ENCODE assay signal across 8 cellular contexts in the genomic region with DNA sequence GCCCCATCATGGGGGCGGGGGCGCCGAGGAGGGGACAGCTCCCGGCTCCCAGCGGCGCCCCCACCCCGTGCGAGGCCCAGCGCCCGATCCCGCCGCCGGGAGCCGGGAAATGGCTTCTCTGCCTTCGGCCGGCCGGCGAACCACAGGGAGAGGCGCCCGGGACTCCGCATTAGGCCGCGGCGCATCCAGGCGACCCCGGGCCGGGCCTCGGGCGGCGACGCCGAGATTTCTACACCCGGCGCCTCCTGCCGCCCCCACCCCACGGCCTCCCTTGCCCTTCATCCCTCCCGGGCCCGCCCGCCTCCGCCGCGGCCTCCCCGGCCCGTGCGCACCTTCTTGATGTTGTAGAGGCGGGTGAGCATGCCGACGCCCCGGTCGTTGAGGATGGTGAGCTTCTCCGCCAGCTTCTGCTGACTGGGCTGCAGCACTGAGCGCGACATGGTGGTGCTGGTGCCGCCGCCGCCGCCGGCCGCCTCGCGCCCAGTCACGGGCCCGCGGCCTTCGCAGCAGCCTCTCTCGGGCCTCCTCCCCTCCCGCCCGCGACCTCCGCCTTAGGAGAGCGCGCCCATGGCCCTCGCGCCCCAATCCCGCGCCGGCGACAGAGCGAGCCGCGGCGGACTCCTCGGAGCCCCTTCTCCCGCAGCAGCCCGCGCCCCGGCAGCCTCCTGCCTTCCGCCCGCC. TPM values are rescaled to one million over a fixed set of nuclear protein-coding genes. Genes with fewer than 3 reads are reported as not detected.
DNase-seq lines count a peak whose midpoint lies in the region; ATAC-seq and TF ChIP-seq lines count a peak whose summit lies in the region.

No MANE protein-coding gene starts in this region.

- H3K79me2 ChIP-seq in ACC112 (ENCODE audit: control insufficient read depth, insufficient read depth, low read length, unreplicated experiment) = peaks cover 54% of the 10 kb centered on the region

- no peak for TF ChIP-seq CTCF in Peyer's patch (IDR thresholded peaks at IDR 0.05)
- TF ChIP-seq CTCF in retinal pigment epithelial cell (conservative IDR thresholded peaks at IDR 0.05; ENCODE audit: low read depth, low read length) = no peak

- peaks cover 33% of the 10 kb centered on the region for H3K4me1 ChIP-seq in ACC112 (ENCODE audit: control insufficient read depth, insufficient read depth, low read length, unreplicated experiment)
- H3K4me1 ChIP-seq in Peyer's patch = peaks cover 0 to 36% (median 12%) of the 10 kb centered on the region in 4 donors

- H3K4me3 ChIP-seq in ACC112 (ENCODE audit: low read depth, low read length) = peak overlapping the region; percentile 94
- H3K4me3 ChIP-seq in Peyer's patch = peak overlapping the region; percentile 59 to 92 (median 69)
- peak overlapping the region; percentile 90 for H3K4me3 ChIP-seq in retinal pigment epithelial cell (ENCODE audit: low read length)

- peak overlapping the region; percentile 88 for H3K27ac ChIP-seq in ACC112 (ENCODE audit: low read depth, low read length)
- peak overlapping the region; percentile 79 to 99 (median 92) for H3K27ac ChIP-seq in Peyer's patch

- peak overlapping the region; percentile 61 for H2AFZ ChIP-seq in ACC112 (ENCODE audit: low read length, unreplicated experiment)

- peaks cover 0 to 6% (median 0%) of the 10 kb centered on the region in 4 donors for H3K9me3 ChIP-seq in Peyer's patch

- TF ChIP-seq POLR2A in Peyer's patch (IDR thresholded peaks at IDR 0.05) = peak in 1 of 2 donors; percentile 63

- DNase-seq in Peyer's patch (peak in 2 of 3 donors; percentile 21 to 67), anterior cingulate cortex (lab: John Stamatoyannopoulos, UW) (peak in 46 of 58 donors; percentile 17 to 80 (median 54)), hepatic stellate cell (ENCODE audit: low spot score) (peak; percentile 22), retinal pigment epithelial cell (ENCODE audit: low read depth) (no peak), NAMALWA (ENCODE audit: low spot score) (no peak)

- ATAC-seq in GM18499 (IDR thresholded peaks at IDR 0.05; ENCODE audit: insufficient read depth, unreplicated experiment) (peak; percentile 15), HG02884 (IDR thresholded peaks at IDR 0.05; ENCODE audit: unreplicated experiment) (peak; percentile 28)

- H3K36me3 ChIP-seq in ACC112 (ENCODE audit: insufficient read depth, low read length) = no peaks in the 10 kb centered on the region
- H3K36me3 ChIP-seq in Peyer's patch = no peaks in the 10 kb centered on the region

- H3K27me3 ChIP-seq in ACC112 (ENCODE audit: insufficient read depth, low read length) = no peaks in the 10 kb centered on the region
- H3K27me3 ChIP-seq in Peyer's patch = no peaks in the 10 kb centered on the region

RNA-seq across cellular contexts. Expression of a gene that starts 0.5 kb away (rescaled TPM):
- 10 to 100 TPM; 33.8 to 96.5 (median 77.4) TPM for total RNA-seq in Peyer's patch

RNA-seq across cellular contexts. Expression of a gene that starts 40.7 kb away (rescaled TPM):
- total RNA-seq in Peyer's patch = 1 to 10 TPM in 3 of 4 donors, under 1 TPM in 1; 0.28 to 2.5 (median 1.7) TPM

Comparison
In these comparisons a context has a peak if more than half of its experiments do, and no peak if none do; other contexts are left out.
1. DNase-seq: peak in Peyer's patch (2 of 3), anterior cingulate cortex (46 of 58) and hepatic stellate cell (single experiment); none in retinal pigment epithelial cell (single experiment) and NAMALWA (single experiment).
2. Peak in every context shown above with its lines, with median percentiles within 50 percentile points of each other: H3K4me3 ChIP-seq.